ENCODE assay signal across 1 cellular context in genomic region chr5:14588758-14589543, GRCh38.
TF ChIP-seq lines count a peak whose summit lies in the region.

No MANE protein-coding gene starts in this region.

TF ChIP-seq in GM12878, 131 proteins besides CTCF, POLR2A, EP300 and RAD21 (continued from another document):
- TF ChIP-seq MAX (IDR thresholded peaks at IDR 0.05; ENCODE audit: low read depth, low read length) (no peak), CHD1 (IDR thresholded peaks at IDR 0.05; ENCODE audit: low read depth, low read length) (no peak)
